In the genomic region with DNA sequence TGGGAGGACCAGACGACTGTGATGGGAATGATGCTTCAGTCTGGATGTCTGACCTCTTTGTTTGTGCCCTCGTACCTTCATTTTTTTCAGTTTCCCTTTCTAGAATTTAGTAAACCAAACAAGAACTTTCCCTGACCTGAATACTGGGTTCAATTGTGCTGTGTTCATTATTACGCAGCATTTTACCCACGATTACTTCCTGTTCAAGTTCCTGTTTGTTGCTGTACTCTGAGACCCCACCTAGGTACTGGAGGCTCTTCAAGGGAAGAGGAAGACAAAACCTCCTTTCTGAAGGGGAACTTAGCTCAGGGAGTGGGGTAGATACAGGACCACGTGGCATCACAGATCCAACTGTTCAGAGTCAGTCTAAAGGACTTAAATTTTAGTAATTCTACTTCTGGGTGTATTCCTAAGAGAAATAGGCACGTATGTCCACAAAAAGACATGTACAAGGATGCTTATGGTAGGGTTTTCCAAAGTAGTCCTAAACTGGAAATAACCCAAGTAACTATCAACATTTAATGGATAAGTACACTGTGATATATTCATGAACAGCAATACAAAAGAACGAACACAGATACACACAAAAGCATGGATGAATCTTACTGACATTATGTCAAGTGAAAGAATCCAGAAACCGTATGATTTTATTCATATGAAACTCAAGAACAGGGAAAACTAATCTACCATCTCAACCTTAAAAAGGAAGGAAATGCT, we compare ENCODE assay signal across 8 cellular contexts. TPM values are rescaled to one million over a fixed set of nuclear protein-coding genes. Genes with fewer than 3 reads are reported as not detected.
A peak's percentile ranks its signal among the peaks of the same experiment; 100 is the strongest.
DNase-seq lines count a peak whose midpoint lies in the region; ATAC-seq and TF ChIP-seq lines count a peak whose summit lies in the region.

No MANE protein-coding gene starts in this region.

- no peak overlapping the region for H4K5ac ChIP-seq in H9 (ENCODE audit: insufficient read length, low read depth, low read length)

- TF ChIP-seq CTCF in Caco-2 (IDR thresholded peaks at IDR 0.05; ENCODE audit: insufficient read depth in 1 of 2, low read depth in 1 of 2, low read length in 1 of 2, severe bottlenecking in 1 of 2, unreplicated experiment in 1 of 2): no peak
- no peak for TF ChIP-seq CTCF in H9 (conservative IDR thresholded peaks at IDR 0.05)
- TF ChIP-seq CTCF in dorsolateral prefrontal cortex (IDR thresholded peaks at IDR 0.05 in 54 of 56, conservative IDR thresholded peaks at IDR 0.05 in 2 of 56; ENCODE audit: low read depth in 1 of 56, partially characterized antibody in 56 of 56): no peak

- POLR2A ChIA-PET in activated naive CD8-positive, alpha-beta T cell treated with anti-CD3 and anti-CD28 coated beads, Interleukin-2, amount 10 ng/mL, durations not matched to agents 7 days and 5 days (lab: Charles Lee): interaction anchor here (1.2 to 2.2 kb wide), 3 partner anchors 9 to 22 kb away, joined by 3 to 5 read pairs (median 4); a partner anchor contains a TSS
- POLR2A ChIA-PET in Caco-2 (lab: Charles Lee): no interaction called here

- H2BK120ac ChIP-seq in H9 (ENCODE audit: low read depth, low read length, poor library complexity, severe bottlenecking): no peak overlapping the region

- peaks cover 24% of the 10 kb centered on the region for H3K4me1 ChIP-seq in CD4-positive, CD25-positive, alpha-beta regulatory T cell (ENCODE audit: control insufficient read depth, insufficient read depth, low read length, poor library complexity, severe bottlenecking)
- no peaks in the 10 kb centered on the region for H3K4me1 ChIP-seq in Caco-2
- no peaks in the 10 kb centered on the region for H3K4me1 ChIP-seq in H9 (ENCODE audit: insufficient read depth, low read length)

- no peaks in the 10 kb centered on the region for H3K36me3 Mint-ChIP-seq in CD4-positive, CD25-positive, alpha-beta regulatory T cell
- peaks cover 14% of the 10 kb centered on the region for H3K36me3 Mint-ChIP-seq in activated naive CD8-positive, alpha-beta T cell treated with anti-CD3 and anti-CD28 coated beads, Interleukin-2, amount 10 ng/mL, durations not matched to agents 7 days and 5 days
- H3K36me3 Mint-ChIP-seq in Caco-2 (ENCODE audit: insufficient read depth, unreplicated experiment) (no peaks in the 10 kb centered on the region), H9 (ENCODE audit: insufficient read depth in 1 of 3, low read depth in 3 of 3) (no peaks in the 10 kb centered on the region; a peak in 2 of 7 replicates)

- no TSS peak for BruUV-seq in Caco-2 (replicated peaks; lab: Mats Ljungman, UMichigan)

- H3T11ph ChIP-seq in H9 (ENCODE audit: low read length): no peak overlapping the region

- no peak overlapping the region for H3K4me2 ChIP-seq in H9 (ENCODE audit: insufficient read depth, insufficient read length, low read length)

- H3K4me1 Mint-ChIP-seq in CD4-positive, CD25-positive, alpha-beta regulatory T cell: peaks cover 14 to 40% (median 29%) of the 10 kb centered on the region in 4 donors
- H3K4me1 Mint-ChIP-seq in activated naive CD8-positive, alpha-beta T cell treated with anti-CD3 and anti-CD28 coated beads, Interleukin-2, amount 10 ng/mL, durations not matched to agents 7 days and 5 days: peaks cover 23% of the 10 kb centered on the region
- H3K4me1 Mint-ChIP-seq in Caco-2 (ENCODE audit: low read depth, unreplicated experiment) (no peaks in the 10 kb centered on the region), H9 (no peaks in the 10 kb centered on the region; a peak in 2 of 4 replicates)

- H2AK5ac ChIP-seq in H9 (ENCODE audit: insufficient read length, low read length): no peak overlapping the region

- no peak overlapping the region for H2BK12ac ChIP-seq in H9 (ENCODE audit: insufficient read length, low read depth, low read length)

- peaks cover 0 to 4% of the 10 kb centered on the region in 2 experiments for H3K9me3 ChIP-seq in CD4-positive, CD25-positive, alpha-beta regulatory T cell (ENCODE audit: control insufficient read depth in 2 of 2, low read length in 2 of 2)
- H3K9me3 ChIP-seq in Caco-2: no peaks in the 10 kb centered on the region
- no peaks in the 10 kb centered on the region for H3K9me3 ChIP-seq in H9 (ENCODE audit: control insufficient read depth, low read depth, low read length)

- no peak overlapping the region for H2BK20ac ChIP-seq in H9 (ENCODE audit: low read depth, low read length, poor library complexity, severe bottlenecking)

- H3K9ac ChIP-seq in H9 (ENCODE audit: extremely low read depth, insufficient read length, low read length): no peak overlapping the region

- H3K4me3 ChIP-seq in CD4-positive, CD25-positive, alpha-beta regulatory T cell (ENCODE audit: low read depth, low read length): peak overlapping the region; percentile 69
- H3K4me3 ChIP-seq in Jurkat, Clone E6-1 (ENCODE audit: low read length): no peak overlapping the region
- H3K4me3 ChIP-seq in Caco-2 (ENCODE audit: low read depth, low read length) (no peak overlapping the region), dorsolateral prefrontal cortex (no peak overlapping the region)

- no peak overlapping the region for H4K8ac ChIP-seq in H9 (replicated peaks; ENCODE audit: insufficient read length, low read depth, low read length)

- CTCF ChIA-PET in Caco-2 (lab: Charles Lee): no interaction called here

- H3K27ac ChIP-seq in CD4-positive, CD25-positive, alpha-beta regulatory T cell (ENCODE audit: insufficient read depth, low read length, poor library complexity, severe bottlenecking): peak overlapping the region; percentile 71
- H3K27ac ChIP-seq in H9 (ENCODE audit: insufficient read length, low read depth, low read length): no peak overlapping the region
- no peak overlapping the region for H3K27ac ChIP-seq in dorsolateral prefrontal cortex

- no peaks in the 10 kb centered on the region for H4K20me1 ChIP-seq in H9 (ENCODE audit: control insufficient read depth, insufficient read depth, insufficient read length)

- peak in 2 of 3 donors; percentile 61 to 92 for DNase-seq in CD4-positive, CD25-positive, alpha-beta regulatory T cell
- DNase-seq in Jurkat, Clone E6-1 (ENCODE audit: low read depth, low spot score): peak; percentile 57
- DNase-seq in activated naive CD8-positive, alpha-beta T cell treated with anti-CD3 and anti-CD28 coated beads, Interleukin-2, amount 10 ng/mL, durations not matched to agents 7 days and 5 days: no peak
- no peak for DNase-seq in Caco-2
- DNase-seq in kidney glomerular epithelial cell (lab: John Stamatoyannopoulos, UW): no peak
- DNase-seq in H9: no peak
- no peak for DNase-seq in dorsolateral prefrontal cortex

- no peaks in the 10 kb centered on the region for H3K23me2 ChIP-seq in H9 (ENCODE audit: insufficient read length, low read depth, low read length, poor library complexity, severe bottlenecking)

- H3K56ac ChIP-seq in H9 (ENCODE audit: insufficient read length, low read depth, low read length): no peak overlapping the region

- H2BK5ac ChIP-seq in H9 (ENCODE audit: insufficient read length, low read length): no peak overlapping the region

- intact Hi-C loops in Caco-2 (cut with micrococcal nuclease; ENCODE audit: unreplicated experiment): no loop called here
- intact Hi-C loops in dorsolateral prefrontal cortex (cut with DNase I): no loop called here

- H2AFZ ChIP-seq in H9 (ENCODE audit: low read length): no peak overlapping the region

- peak; percentile 88 to 89 for ATAC-seq in CD4-positive, CD25-positive, alpha-beta regulatory T cell (ENCODE audit: low read depth in 2 of 2)
- ATAC-seq in GM19438 (IDR thresholded peaks at IDR 0.05; ENCODE audit: low read depth, unreplicated experiment): peak; percentile 81
- peak; percentile 85 for ATAC-seq in activated naive CD8-positive, alpha-beta T cell treated with anti-CD3 and anti-CD28 coated beads, Interleukin-2, amount 10 ng/mL, durations not matched to agents 7 days and 5 days (ENCODE audit: low read depth)

- no peak overlapping the region for H3K18ac ChIP-seq in H9 (ENCODE audit: insufficient read length, low read depth, low read length)

- no peak overlapping the region for H3K4ac ChIP-seq in H9 (ENCODE audit: low read depth, low read length)

- H3K27ac Mint-ChIP-seq in CD4-positive, CD25-positive, alpha-beta regulatory T cell: peak overlapping the region; percentile 73 to 87 (median 86)
- peak overlapping the region; percentile 91 for H3K27ac Mint-ChIP-seq in activated naive CD8-positive, alpha-beta T cell treated with anti-CD3 and anti-CD28 coated beads, Interleukin-2, amount 10 ng/mL, durations not matched to agents 7 days and 5 days
- H3K27ac Mint-ChIP-seq in Caco-2 (ENCODE audit: unreplicated experiment) (no peak overlapping the region), H9 (no peak overlapping the region)

- H3K79me2 ChIP-seq in H9 (ENCODE audit: insufficient read depth, low read length): no peaks in the 10 kb centered on the region

- no peak overlapping the region for H3K14ac ChIP-seq in H9 (ENCODE audit: insufficient read depth, low read length)

- WGBS in H9 (ENCODE audit: extremely low coverage, insufficient read length, low lambda C conversion rate): no CpG with 5 or more reads among the region's 8 CpGs

- H3K4me3 Mint-ChIP-seq in CD4-positive, CD25-positive, alpha-beta regulatory T cell: peak overlapping the region; percentile 52 to 85 (median 70)
- H3K4me3 Mint-ChIP-seq in activated naive CD8-positive, alpha-beta T cell treated with anti-CD3 and anti-CD28 coated beads, Interleukin-2, amount 10 ng/mL, durations not matched to agents 7 days and 5 days: peak overlapping the region; percentile 69
- no peak overlapping the region for H3K4me3 Mint-ChIP-seq in Caco-2 (ENCODE audit: unreplicated experiment)
- no peak overlapping the region for H3K4me3 Mint-ChIP-seq in H9

- peaks cover 12% of the 10 kb centered on the region for H3K27me3 Mint-ChIP-seq in CD4-positive, CD25-positive, alpha-beta regulatory T cell
- no peaks in the 10 kb centered on the region for H3K27me3 Mint-ChIP-seq in activated naive CD8-positive, alpha-beta T cell treated with anti-CD3 and anti-CD28 coated beads, Interleukin-2, amount 10 ng/mL, durations not matched to agents 7 days and 5 days
- H3K27me3 Mint-ChIP-seq in Caco-2 (ENCODE audit: insufficient read depth, unreplicated experiment): peaks cover 8% of the 10 kb centered on the region
- H3K27me3 Mint-ChIP-seq in H9 (ENCODE audit: low read depth): peaks cover 38% of the 10 kb centered on the region

- no peaks in the 10 kb centered on the region for H3K79me1 ChIP-seq in H9 (ENCODE audit: insufficient read depth, low read depth, low read length, poor library complexity, severe bottlenecking)

- no peaks in the 10 kb centered on the region for H3K36me3 ChIP-seq in CD4-positive, CD25-positive, alpha-beta regulatory T cell (ENCODE audit: control insufficient read depth, insufficient read depth, low read length)
- H3K36me3 ChIP-seq in Caco-2 (ENCODE audit: control insufficient read depth, insufficient read depth, low read length): no peaks in the 10 kb centered on the region

- H3K9me3 Mint-ChIP-seq in CD4-positive, CD25-positive, alpha-beta regulatory T cell: peaks cover 0 to 16% (median 4%) of the 10 kb centered on the region in 7 donors
- peaks cover 9% of the 10 kb centered on the region for H3K9me3 Mint-ChIP-seq in activated naive CD8-positive, alpha-beta T cell treated with anti-CD3 and anti-CD28 coated beads, Interleukin-2, amount 10 ng/mL, durations not matched to agents 7 days and 5 days
- H3K9me3 Mint-ChIP-seq in Caco-2 (ENCODE audit: unreplicated experiment): peaks cover 15% of the 10 kb centered on the region
- peaks cover 15 to 16% of the 10 kb centered on the region in 2 experiments; a peak in 4 of 5 replicates for H3K9me3 Mint-ChIP-seq in H9

- H2BK15ac ChIP-seq in H9 (ENCODE audit: low read depth, low read length): no peak overlapping the region

- H3K23ac ChIP-seq in H9 (ENCODE audit: insufficient read length, low read depth, low read length): no peak overlapping the region

- no peaks in the 10 kb centered on the region for H3K27me3 ChIP-seq in CD4-positive, CD25-positive, alpha-beta regulatory T cell (ENCODE audit: control insufficient read depth, insufficient read depth, low read length)
- H3K27me3 ChIP-seq in Caco-2 (replicated peaks; ENCODE audit: control insufficient read depth, insufficient read depth, low read length): no peaks in the 10 kb centered on the region
- H3K27me3 ChIP-seq in H9 (ENCODE audit: insufficient read depth, low read length): no peaks in the 10 kb centered on the region
- no peaks in the 10 kb centered on the region for H3K27me3 ChIP-seq in dorsolateral prefrontal cortex

- H4K91ac ChIP-seq in H9 (ENCODE audit: insufficient read length, low read depth, low read length): no peak overlapping the region

RNA-seq across cellular contexts. Expression of a gene that starts 9.1 kb away (rescaled TPM):
- total RNA-seq in CD4-positive, CD25-positive, alpha-beta regulatory T cell: 83.1 TPM
- polyA plus RNA-seq in CD4-positive, CD25-positive, alpha-beta regulatory T cell: 10 to 100 TPM; 37.4 to 54.7 (median 47.5) TPM
- 44.5 TPM for polyA plus RNA-seq in Jurkat, Clone E6-1 (2012; ENCODE audit: insufficient read depth, insufficient read length)
- total RNA-seq in activated naive CD8-positive, alpha-beta T cell treated with anti-CD3 and anti-CD28 coated beads, Interleukin-2, amount 10 ng/mL, durations not matched to agents 7 days and 5 days: 100 to 1,000 TPM; 120 to 123 TPM
- not detected in 2 replicates for total RNA-seq in Caco-2 (2022)
- total RNA-seq in H9 (2021): 7.0 and 7.7 TPM in 2 replicates
- total RNA-seq in dorsolateral prefrontal cortex: 100 to 1,000 TPM; 111 to 409 (median 291) TPM

Comparison
In these comparisons a context has a peak if more than half of its experiments do, and no peak if none do; other contexts are left out.
1. DNase-seq: peak in CD4-positive, CD25-positive, alpha-beta regulatory T cell (2 of 3) and Jurkat, Clone E6-1 (single experiment); none in activated naive CD8-positive, alpha-beta T cell treated with anti-CD3 and anti-CD28 coated beads, Interleukin-2, amount 10 ng/mL, durations not matched to agents 7 days and 5 days (single experiment), Caco-2 (0 of 2), kidney glomerular epithelial cell (single experiment), H9 (single experiment) and dorsolateral prefrontal cortex (0 of 10).
2. H3K27ac Mint-ChIP-seq: peak in CD4-positive, CD25-positive, alpha-beta regulatory T cell (3 of 3) and activated naive CD8-positive, alpha-beta T cell treated with anti-CD3 and anti-CD28 coated beads, Interleukin-2, amount 10 ng/mL, durations not matched to agents 7 days and 5 days (single experiment); none in Caco-2 (single experiment) and H9 (0 of 3).
3. H3K4me3 Mint-ChIP-seq: peak in CD4-positive, CD25-positive, alpha-beta regulatory T cell (4 of 4) and activated naive CD8-positive, alpha-beta T cell treated with anti-CD3 and anti-CD28 coated beads, Interleukin-2, amount 10 ng/mL, durations not matched to agents 7 days and 5 days (single experiment); none in Caco-2 (single experiment) and H9 (0 of 2).
4. Peak in every context shown above with its lines, with median percentiles within 50 percentile points of each other: ATAC-seq.